In genomic region chr9:133738039-133738805, GRCh38 we compare ENCODE assay signal across 1 cellular context.
TF ChIP-seq lines count a peak whose summit lies in the region.

TSS of gene SARDH (minus strand) at chr9:133738352. CDS start at chr9:133734173, 4,179 bp downstream.

TF ChIP-seq in HepG2, 621 proteins besides CTCF, POLR2A, EP300 and RAD21 (continued from another document and continues in another):
- TF ChIP-seq XRCC5 (optimal IDR thresholded peaks at IDR 0.05; ENCODE audit: low read length) (no peak), NFAT5 (CRISPR knock-in tag; IDR thresholded peaks at IDR 0.05) (0 out of 2 replicates have a peak, but pooled peaks have one; percentile 10), RFX1 (IDR thresholded peaks at IDR 0.05) (no peak), CREM (IDR thresholded peaks at IDR 0.05) (no peak), CREM (CRISPR knock-in tag; IDR thresholded peaks at IDR 0.05) (no peak), TEAD3 (CRISPR knock-in tag; optimal IDR thresholded peaks at IDR 0.05; ENCODE audit: borderline replicate concordance) (peak; percentile 13), MAF1 (CRISPR knock-in tag; IDR thresholded peaks at IDR 0.05; ENCODE audit: borderline replicate concordance) (no peak), ZNF597 (CRISPR knock-in tag; IDR thresholded peaks at IDR 0.05) (no peak), ZNF563 (CRISPR knock-in tag; IDR thresholded peaks at IDR 0.05) (peak; percentile 90), ISL2 (CRISPR knock-in tag; IDR thresholded peaks at IDR 0.05) (no peak), TRIM24 (CRISPR knock-in tag; IDR thresholded peaks at IDR 0.05) (no peak), SYNCRIP (IDR thresholded peaks at IDR 0.05; ENCODE audit: insufficient read depth, low read depth, low read length) (no peak), ZBTB10 (CRISPR knock-in tag; IDR thresholded peaks at IDR 0.05; ENCODE audit: borderline replicate concordance) (no peak), HMG20B (CRISPR knock-in tag; conservative IDR thresholded peaks at IDR 0.05) (no peak), GFI1 (CRISPR knock-in tag; IDR thresholded peaks at IDR 0.05; ENCODE audit: borderline replicate concordance) (peak; percentile 69; the same call in 1 of the 2 replicates), CREBL2 (CRISPR knock-in tag; IDR thresholded peaks at IDR 0.05; ENCODE audit: borderline replicate concordance) (no peak), DR1 (CRISPR knock-in tag; IDR thresholded peaks at IDR 0.05) (no peak), ZNF350 (CRISPR knock-in tag; IDR thresholded peaks at IDR 0.05; ENCODE audit: borderline replicate concordance, low read depth) (peak; percentile 45; the same call in 1 of the 2 replicates), ZFP36 (IDR thresholded peaks at IDR 0.05; ENCODE audit: borderline replicate concordance, low read depth, low read length, partially characterized antibody) (no peak), SSRP1 (CRISPR knock-in tag; IDR thresholded peaks at IDR 0.05) (no peak), KDM1A (CRISPR knock-in tag; IDR thresholded peaks at IDR 0.05) (no peak), ATF5 (CRISPR knock-in tag; IDR thresholded peaks at IDR 0.05; ENCODE audit: low read depth) (no peak), LCORL (IDR thresholded peaks at IDR 0.05) (no peak), LCORL (CRISPR knock-in tag; IDR thresholded peaks at IDR 0.05) (peak; percentile 64; the same call in 1 of the 2 replicates), KLF6 (CRISPR knock-in tag; IDR thresholded peaks at IDR 0.05) (0 out of 2 replicates have a peak, but pooled peaks have one; percentile 24), HOXA5 (CRISPR knock-in tag; IDR thresholded peaks at IDR 0.05) (no peak; the same call in 1 of the 2 replicates), BHLHE40 (IDR thresholded peaks at IDR 0.05; ENCODE audit: low read length) (no peak), HNRNPL (IDR thresholded peaks at IDR 0.05; ENCODE audit: low read depth, low read length) (peak; percentile 92), EHMT2 (IDR thresholded peaks at IDR 0.05; ENCODE audit: borderline replicate concordance, low read depth, low read length) (no peak), MED1 (CRISPR knock-in tag; IDR thresholded peaks at IDR 0.05) (peak; percentile 48; the same call in 1 of the 2 replicates), PTBP1 (IDR thresholded peaks at IDR 0.05; ENCODE audit: low read depth, low read length, poor library complexity, severe bottlenecking) (no peak), TP53 (CRISPR knock-in tag; conservative IDR thresholded peaks at IDR 0.05) (no peak), MLX (CRISPR knock-in tag; IDR thresholded peaks at IDR 0.05) (no peak), TAF15 (IDR thresholded peaks at IDR 0.05; ENCODE audit: low read depth, low read length, poor library complexity, severe bottlenecking) (no peak), HDAC2 (CRISPR knock-in tag; IDR thresholded peaks at IDR 0.05) (peak; percentile 64), TAF1 (CRISPR knock-in tag; IDR thresholded peaks at IDR 0.05) (peak; percentile 89), ZNF432 (CRISPR knock-in tag; IDR thresholded peaks at IDR 0.05; ENCODE audit: borderline replicate concordance) (no peak), ZNF383 (CRISPR knock-in tag; IDR thresholded peaks at IDR 0.05; ENCODE audit: borderline replicate concordance) (no peak), SNAPC4 (CRISPR knock-in tag; IDR thresholded peaks at IDR 0.05) (peak; percentile 77; the same call in 1 of the 2 replicates), ZNF773 (CRISPR knock-in tag; IDR thresholded peaks at IDR 0.05; ENCODE audit: borderline replicate concordance) (no peak), TOPORS (CRISPR knock-in tag; IDR thresholded peaks at IDR 0.05) (no peak), ZMYM4 (CRISPR knock-in tag; IDR thresholded peaks at IDR 0.05) (peak; percentile 37)
